In the genomic region with DNA sequence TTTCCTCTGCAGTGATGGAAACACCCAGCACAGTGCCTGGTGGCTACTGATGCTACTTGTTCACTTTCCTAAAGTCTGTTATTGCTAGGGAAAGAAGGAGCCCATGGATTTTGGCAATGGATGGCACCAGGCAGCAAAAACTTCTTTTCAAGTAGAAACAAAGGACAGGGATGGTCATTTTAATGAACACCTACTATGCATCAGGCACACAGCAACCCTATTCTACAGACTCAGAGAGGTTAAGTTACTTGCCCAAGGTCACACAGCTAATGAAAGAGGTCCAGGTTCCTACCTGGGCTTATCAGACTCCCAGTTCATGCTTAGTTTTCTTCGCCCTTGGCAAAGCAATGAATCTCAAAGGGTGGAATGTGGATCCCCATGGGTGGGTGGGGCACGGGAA, we compare ENCODE assay signal across 1 cellular context.
A peak's percentile ranks its signal among the peaks of the same experiment; 100 is the strongest.
TF ChIP-seq lines count a peak whose summit lies in the region.

No MANE protein-coding gene starts in this region.

TF ChIP-seq in HepG2, 621 proteins besides CTCF, POLR2A, EP300 and RAD21:
- TF ChIP-seq, protein P1, sequence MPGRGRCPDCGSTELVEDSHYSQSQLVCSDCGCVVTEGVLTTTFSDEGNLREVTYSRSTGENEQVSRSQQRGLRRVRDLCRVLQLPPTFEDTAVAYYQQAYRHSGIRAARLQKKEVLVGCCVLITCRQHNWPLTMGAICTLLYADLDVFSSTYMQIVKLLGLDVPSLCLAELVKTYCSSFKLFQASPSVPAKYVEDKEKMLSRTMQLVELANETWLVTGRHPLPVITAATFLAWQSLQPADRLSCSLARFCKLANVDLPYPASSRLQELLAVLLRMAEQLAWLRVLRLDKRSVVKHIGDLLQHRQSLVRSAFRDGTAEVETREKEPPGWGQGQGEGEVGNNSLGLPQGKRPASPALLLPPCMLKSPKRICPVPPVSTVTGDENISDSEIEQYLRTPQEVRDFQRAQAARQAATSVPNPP (CRISPR knock-in tag; IDR thresholded peaks at IDR 0.05) = no peak
- no peak for TF ChIP-seq ZNF30 (CRISPR knock-in tag; IDR thresholded peaks at IDR 0.05)
- no peak for TF ChIP-seq KLF16 (CRISPR knock-in tag; IDR thresholded peaks at IDR 0.05)
- TF ChIP-seq ZNF557 (CRISPR knock-in tag; IDR thresholded peaks at IDR 0.05) = no peak
- TF ChIP-seq, protein P2, sequence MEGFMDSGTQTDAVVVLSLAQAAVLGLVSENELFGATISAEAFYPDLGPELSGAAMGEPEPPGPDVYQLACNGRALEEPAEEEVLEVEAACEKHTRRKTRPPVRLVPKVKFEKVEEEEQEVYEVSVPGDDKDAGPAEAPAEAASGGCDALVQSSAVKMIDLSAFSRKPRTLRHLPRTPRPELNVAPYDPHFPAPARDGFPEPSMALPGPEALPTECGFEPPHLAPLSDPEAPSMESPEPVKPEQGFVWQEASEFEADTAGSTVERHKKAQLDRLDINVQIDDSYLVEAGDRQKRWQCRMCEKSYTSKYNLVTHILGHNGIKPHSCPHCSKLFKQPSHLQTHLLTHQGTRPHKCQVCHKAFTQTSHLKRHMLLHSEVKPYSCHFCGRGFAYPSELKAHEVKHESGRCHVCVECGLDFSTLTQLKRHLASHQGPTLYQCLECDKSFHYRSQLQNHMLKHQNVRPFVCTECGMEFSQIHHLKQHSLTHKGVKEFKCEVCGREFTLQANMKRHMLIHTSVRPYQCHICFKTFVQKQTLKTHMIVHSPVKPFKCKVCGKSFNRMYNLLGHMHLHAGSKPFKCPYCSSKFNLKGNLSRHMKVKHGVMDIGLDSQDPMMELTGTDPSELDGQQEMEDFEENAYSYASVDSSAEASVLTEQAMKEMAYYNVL (CRISPR knock-in tag; IDR thresholded peaks at IDR 0.05; ENCODE audit: borderline replicate concordance) = no peak
- TF ChIP-seq BRCA1 (CRISPR knock-in tag; IDR thresholded peaks at IDR 0.05) = no peak
- TF ChIP-seq ZNF768 (CRISPR knock-in tag; IDR thresholded peaks at IDR 0.05) = peak; percentile 52; the same call in 1 of the 2 replicates
- no peak for TF ChIP-seq ATM (IDR thresholded peaks at IDR 0.05; ENCODE audit: borderline replicate concordance)
